Comparison of ENCODE assay signal across 8 cellular contexts in genomic region chr6:33419580-33420492, GRCh38.
DNase-seq lines count a peak whose midpoint lies in the region; ATAC-seq and TF ChIP-seq lines count a peak whose summit lies in the region.

Gene SYNGAP1 (plus strand): TSS chr6:33420065. CDS start chr6:33420265, 200 bp downstream.

- DNase-seq in NCI-H2196 (lab: John Stamatoyannopoulos, UW; ENCODE audit: unreplicated experiment) (peak; percentile 23), head of caudate nucleus (peak in 40 of 42 donors; percentile 42 to 86 (median 70))
- peak; percentile 68 for DNase-seq in activated naive CD4-positive, alpha-beta T cell treated with anti-CD3 and anti-CD28 coated beads, Interleukin-2, amount 50 U/mL, for 16 hours

- TF ChIP-seq CTCF in C4-2B (conservative IDR thresholded peaks at IDR 0.05), result no peak
- no peak for TF ChIP-seq CTCF in parathyroid adenoma (IDR thresholded peaks at IDR 0.05)

- intact Hi-C loops in head of caudate nucleus (cut with DNase I), result loop anchor here (2.0 to 10.0 kb wide), 3 partner anchors 29 to 215 kb away; partner anchors contain the start of genes HSD17B8, KIFC1, RGL2 and RING1

- no peaks in the 10 kb centered on the region for H3K9me3 ChIP-seq in parathyroid adenoma (ENCODE audit: control insufficient read depth, low read length)

- peak within 1 kb of the TSS; percentile 89 for H3K4me2 ChIP-seq in parathyroid adenoma (ENCODE audit: low read length)

- peak within 1 kb of the TSS; percentile 81 for H3K4me3 ChIP-seq in parathyroid adenoma (ENCODE audit: low read depth, low read length)

- H3K27me3 ChIP-seq in parathyroid adenoma (ENCODE audit: control insufficient read depth, insufficient read depth, low read length), result no peaks in the 10 kb centered on the region

- peaks cover 9% of the 10 kb centered on the region for H3K79me2 ChIP-seq in parathyroid adenoma

- peak within 1 kb of the TSS; percentile 85 for H2AFZ ChIP-seq in parathyroid adenoma

- H3K27ac ChIP-seq in C4-2B, result peak within 1 kb of the TSS; percentile 78
- peak within 1 kb of the TSS; percentile 91 for H3K27ac ChIP-seq in parathyroid adenoma

- peaks cover 22% of the 10 kb centered on the region for H3K4me1 ChIP-seq in parathyroid adenoma

- H3K36me3 ChIP-seq in parathyroid adenoma (ENCODE audit: control insufficient read depth, insufficient read depth, low read length), result no peaks in the 10 kb centered on the region

- ATAC-seq in HG02588 (IDR thresholded peaks at IDR 0.05; ENCODE audit: unreplicated experiment) (no peak), GM18498 (IDR thresholded peaks at IDR 0.05; ENCODE audit: unreplicated experiment) (no peak), HG03565 (IDR thresholded peaks at IDR 0.05; ENCODE audit: unreplicated experiment) (no peak)

- H3K9ac ChIP-seq in parathyroid adenoma, result no peak within 1 kb of the TSS
